Comparison of ENCODE assay signal across 6 cellular contexts in genomic region chr19:16541526-16542044, GRCh38. TPM values are rescaled to one million over a fixed set of nuclear protein-coding genes. Genes with fewer than 3 reads are reported as not detected.
A peak's percentile ranks its signal among the peaks of the same experiment; 100 is the strongest.
DNase-seq lines count a peak whose midpoint lies in the region; ATAC-seq and TF ChIP-seq lines count a peak whose summit lies in the region.

No MANE protein-coding gene starts in this region.

- H3K27ac ChIP-seq in thoracic aorta = peak overlapping the region; percentile 65 to 70

- TF ChIP-seq CTCF in fibroblast of villous mesenchyme (IDR thresholded peaks at IDR 0.05; ENCODE audit: insufficient read depth, low read depth, low read length) (no peak), thoracic aorta (IDR thresholded peaks at IDR 0.05) (no peak)

- H3K4me1 ChIP-seq in thoracic aorta (ENCODE audit: control insufficient read depth in 1 of 2, low read depth in 2 of 2) = peaks cover 22 to 45% of the 10 kb centered on the region in 2 donors

- peaks cover 9% of the 10 kb centered on the region for H3K36me3 ChIP-seq in thoracic aorta

- H3K9me3 ChIP-seq in thoracic aorta = no peaks in the 10 kb centered on the region

- H3K27me3 ChIP-seq in thoracic aorta (replicated peaks; ENCODE audit: insufficient read depth) = no peaks in the 10 kb centered on the region

- ATAC-seq in GM19397 (IDR thresholded peaks at IDR 0.05; ENCODE audit: unreplicated experiment) (peak; percentile 2), thoracic aorta (ENCODE audit: insufficient number of reproducible peaks, low FRiP score, low read depth) (no peak)

- H3K4me3 ChIP-seq in fibroblast of villous mesenchyme (ENCODE audit: low read depth, low read length) = peak overlapping the region; percentile 95
- peak overlapping the region; percentile 94 for H3K4me3 ChIP-seq in thoracic aorta

- DNase-seq in OCI-M1 (lab: John Stamatoyannopoulos, UW) (peak; percentile 65), fibroblast of villous mesenchyme (ENCODE audit: low read depth) (peak; percentile 40), thoracic aorta (ENCODE audit: low spot score) (no peak), inferior parietal cortex (ENCODE audit: extremely low spot score) (no peak)
- DNase-seq in activated CD8-positive, alpha-beta memory T cell treated with anti-CD3 and anti-CD28 coated beads, Interleukin-2, amount 50 U/mL, for 4 hours = no peak

RNA-seq across cellular contexts. Expression of gene CHERP, which starts 0.7 kb away (rescaled TPM):
- total RNA-seq in fibroblast of villous mesenchyme = 6.1 and 6.5 TPM in 2 replicates
- 10 to 100 TPM in 1 of 2 donors, 1 to 10 TPM in 1; 9.3 to 18.4 TPM for total RNA-seq in thoracic aorta

RNA-seq across cellular contexts. Expression of gene SLC35E1, which starts 30.6 kb away (rescaled TPM):
- total RNA-seq in fibroblast of villous mesenchyme (32.5 and 46.2 TPM in 2 replicates), thoracic aorta (10 to 100 TPM; 66.9 to 85.3 TPM)

RNA-seq across cellular contexts. Expression of gene C19orf44, which starts 45.4 kb away (rescaled TPM):
- total RNA-seq in fibroblast of villous mesenchyme = 4.2 and 6.0 TPM in 2 replicates
- 1 to 10 TPM; 4.9 to 6.1 TPM for total RNA-seq in thoracic aorta

RNA-seq across cellular contexts. Expression of gene CALR3, which starts 45.6 kb away (rescaled TPM):
- total RNA-seq in fibroblast of villous mesenchyme (not detected in 2 replicates), thoracic aorta (not detected)

Comparison
In these comparisons a context has a peak if more than half of its experiments do, and no peak if none do; other contexts are left out.
1. DNase-seq: peak in OCI-M1 (single experiment) and fibroblast of villous mesenchyme (single experiment); none in thoracic aorta (single experiment), activated CD8-positive, alpha-beta memory T cell treated with anti-CD3 and anti-CD28 coated beads, Interleukin-2, amount 50 U/mL, for 4 hours (single experiment) and inferior parietal cortex (single experiment).